ENCODE assay signal across 8 cellular contexts in the genomic region with DNA sequence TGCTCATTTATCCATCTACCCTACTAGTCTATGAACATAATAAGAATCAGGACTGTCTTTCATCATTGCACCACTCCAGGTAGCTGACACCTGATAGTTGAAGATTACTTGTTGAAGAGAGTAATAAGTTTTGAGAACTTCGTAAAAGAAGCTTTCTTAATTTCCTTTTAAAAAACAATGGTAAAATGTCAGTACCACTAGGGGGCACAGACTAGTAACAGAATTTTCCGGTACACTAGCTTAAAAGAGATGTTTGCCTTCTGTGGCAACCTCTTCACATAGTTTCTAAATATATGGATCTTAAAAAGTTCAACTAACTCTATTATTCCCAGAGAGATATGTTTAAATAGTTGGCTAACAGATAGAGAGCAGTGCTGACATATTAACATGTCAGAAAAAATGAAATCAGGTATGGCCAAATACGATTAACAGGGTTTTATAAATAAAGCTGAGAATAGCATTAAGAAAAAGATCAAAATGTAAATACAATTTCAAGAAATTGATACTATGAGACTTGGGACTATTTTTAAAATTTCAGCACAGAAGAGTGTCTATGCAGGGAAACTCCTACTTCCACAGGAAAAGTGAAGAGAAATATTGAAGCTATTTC. TPM values are rescaled to one million over a fixed set of nuclear protein-coding genes. Genes with fewer than 3 reads are reported as not detected.
DNase-seq lines count a peak whose midpoint lies in the region; ATAC-seq and TF ChIP-seq lines count a peak whose summit lies in the region.

No MANE protein-coding gene starts in this region.

- CTCF ChIA-PET in Calu3 (lab: Charles Lee) = interaction anchor here (0.8 to 1.7 kb wide), 10 partner anchors 15 to 710 kb away, joined by 3 to 38 read pairs (median 4); no protein-coding TSS in a partner anchor

- H3K27ac Mint-ChIP-seq in Calu3 (ENCODE audit: unreplicated experiment) = no peak overlapping the region
- H3K27ac Mint-ChIP-seq in activated T-cell treated with anti-CD3 and anti-CD28 coated beads, Interleukin-2, amount 50 U/mL, for 24 hours = no peak overlapping the region

- peaks cover 13% of the 10 kb centered on the region for H3K36me3 Mint-ChIP-seq in Calu3 (ENCODE audit: insufficient read depth, unreplicated experiment)
- no peaks in the 10 kb centered on the region for H3K36me3 Mint-ChIP-seq in activated T-cell treated with anti-CD3 and anti-CD28 coated beads, Interleukin-2, amount 50 U/mL, for 24 hours (ENCODE audit: low read depth)

- H3K27ac ChIP-seq in HL-60 (replicated peaks) (no peak overlapping the region), WERI-Rb-1 (no peak overlapping the region)

- H3K4me3 Mint-ChIP-seq in Calu3 (ENCODE audit: low read depth, unreplicated experiment) = no peak overlapping the region
- H3K4me3 Mint-ChIP-seq in activated T-cell treated with anti-CD3 and anti-CD28 coated beads, Interleukin-2, amount 50 U/mL, for 24 hours = no peak overlapping the region

- H3K27me3 Mint-ChIP-seq in Calu3 (ENCODE audit: unreplicated experiment) = no peaks in the 10 kb centered on the region
- peaks cover 3% of the 10 kb centered on the region for H3K27me3 Mint-ChIP-seq in activated T-cell treated with anti-CD3 and anti-CD28 coated beads, Interleukin-2, amount 50 U/mL, for 24 hours

- no peaks in the 10 kb centered on the region for H3K36me3 ChIP-seq in WERI-Rb-1
- no peaks in the 10 kb centered on the region for H3K36me3 ChIP-seq in kidney epithelial cell (ENCODE audit: control insufficient read depth, insufficient read depth, low read length)

- no peaks in the 10 kb centered on the region for H3K9me3 ChIP-seq in WERI-Rb-1 (ENCODE audit: severe bottlenecking)

- DNase-seq in Calu3 = no peak
- peak in 1 of 2 experiments; percentile 23 for DNase-seq in HL-60 (ENCODE audit: low read depth in 1 of 2, low spot score in 1 of 2)
- DNase-seq in WERI-Rb-1 = no peak
- no peak for DNase-seq in kidney epithelial cell (ENCODE audit: low read depth)
- DNase-seq in activated T-cell treated with anti-CD3 and anti-CD28 coated beads, Interleukin-2, amount 50 U/mL, for 24 hours = no peak
- DNase-seq in activated T-cell treated with anti-CD3 and anti-CD28 coated beads, Interleukin-2, amount 50 U/mL, for 1 hour = no peak
- no peak for DNase-seq in 8988T

- TF ChIP-seq CTCF in Calu3 (IDR thresholded peaks at IDR 0.05; ENCODE audit: unreplicated experiment) = peak; percentile 42
- TF ChIP-seq CTCF in HL-60 (IDR thresholded peaks at IDR 0.05; ENCODE audit: insufficient read depth, low read length) = peak; percentile 45
- 0 out of 2 replicates have a peak, but pooled peaks have one; percentile 23 for TF ChIP-seq CTCF in WERI-Rb-1 (IDR thresholded peaks at IDR 0.05; ENCODE audit: low read depth, low read length)
- peak; percentile 45 for TF ChIP-seq CTCF in kidney epithelial cell (IDR thresholded peaks at IDR 0.05; ENCODE audit: insufficient read depth, low read length, poor library complexity, severe bottlenecking)

- H3K4me3 ChIP-seq in HL-60 (replicated peaks; ENCODE audit: insufficient read depth, low read length) = no peak overlapping the region
- H3K4me3 ChIP-seq in WERI-Rb-1 (ENCODE audit: low read depth, low read length) = no peak overlapping the region
- no peak overlapping the region for H3K4me3 ChIP-seq in kidney epithelial cell (ENCODE audit: low read depth, low read length)

- no peak for ATAC-seq in GM21717 (IDR thresholded peaks at IDR 0.05; ENCODE audit: unreplicated experiment)

- BruUV-seq in Calu3 (replicated peaks; lab: Mats Ljungman, UMichigan) = no TSS peak

- no peaks in the 10 kb centered on the region for H3K27me3 ChIP-seq in HL-60 (ENCODE audit: insufficient read depth, poor library complexity, severe bottlenecking)
- no peaks in the 10 kb centered on the region for H3K27me3 ChIP-seq in WERI-Rb-1 (ENCODE audit: insufficient read depth, low read depth, severe bottlenecking)
- H3K27me3 ChIP-seq in kidney epithelial cell (ENCODE audit: control insufficient read depth, insufficient read depth, low read length) = peaks cover 7% of the 10 kb centered on the region

- intact Hi-C loops in Calu3 (cut with micrococcal nuclease; ENCODE audit: unreplicated experiment) = loop anchor here (1.0 to 2.0 kb wide), 3 partner anchors 514 to 710 kb away; no protein-coding TSS in a partner anchor

- peaks cover 10% of the 10 kb centered on the region for H3K4me1 Mint-ChIP-seq in Calu3 (ENCODE audit: low read depth, unreplicated experiment)
- peaks cover 50% of the 10 kb centered on the region for H3K4me1 Mint-ChIP-seq in activated T-cell treated with anti-CD3 and anti-CD28 coated beads, Interleukin-2, amount 50 U/mL, for 24 hours (ENCODE audit: low read depth)

- H3K9me3 Mint-ChIP-seq in Calu3 (ENCODE audit: low read depth, unreplicated experiment) = no peaks in the 10 kb centered on the region
- H3K9me3 Mint-ChIP-seq in activated T-cell treated with anti-CD3 and anti-CD28 coated beads, Interleukin-2, amount 50 U/mL, for 24 hours = no peaks in the 10 kb centered on the region

RNA-seq across cellular contexts. Expression of a gene that starts 5.4 kb away (rescaled TPM):
- total RNA-seq in Calu3 (2022) = 0.10 TPM in 1 of 2 replicates, not detected in the other
- 1.9 and 2.5 TPM in 2 replicates for total RNA-seq in kidney epithelial cell
